28 cellular contexts compared by ENCODE assay signal in the genomic region with DNA sequence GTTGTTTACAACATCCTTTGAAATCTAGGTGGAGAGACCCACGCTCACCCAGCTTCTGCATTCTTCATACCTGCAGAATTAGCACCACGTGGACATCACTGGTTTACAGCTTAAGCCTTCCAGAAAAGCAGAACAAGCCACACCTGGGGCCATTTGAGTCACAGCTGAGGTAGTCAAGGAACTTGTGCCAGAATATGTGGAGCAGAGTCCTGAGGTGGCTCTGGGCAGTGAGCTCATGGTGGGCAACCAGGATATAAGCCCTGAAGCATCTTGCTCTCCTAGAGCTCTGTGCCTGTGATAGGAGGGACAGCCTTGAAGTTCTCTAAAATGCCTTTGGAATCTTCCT.
"Had no signal": no experiment of that assay in that cellular context is flagged by ENCODE, and none has a peak within 500 bp of the region (broad histone marks: within the 10 kb centered on the region; RNA-seq: fewer than 3 reads in every experiment).

No MANE protein-coding gene starts in this region.

- H3K27ac Mint-ChIP-seq: activated naive CD4-positive, alpha-beta T cell treated with anti-CD3 and anti-CD28 coated beads for 36 hours; activated naive CD8-positive, alpha-beta T cell treated with anti-CD3 and anti-CD28 coated beads, Interleukin-2, amount 10 ng/mL, durations not matched to agents 7 days and 5 days; activated T-helper 1 cell treated with anti-CD3 and anti-CD28 coated beads, Interleukin-12 subunit alpha, Interleukin-12 subunit beta, Interleukin-2, Interleukin-4 antibody, amounts not matched to agents 30 ng/mL and 10 ng/mL and 1 ng/mL, durations not matched to agents 14 hours and 24 hours and 36 hours; dendritic cell treated with granulocyte-macrophage colony-stimulating factor and Interleukin-4, amounts not matched to agents 40 ng/mL and 50 ng/mL, for 4 days; endodermal cell; natural killer cell treated with Interleukin-12 subunit alpha and Interleukin-12 subunit beta and Interleukin-15 and Interleukin-18, amount 100 ng/mL, for 72 hours; stimulated activated naive CD8-positive, alpha-beta T cell treated with anti-CD3 and anti-CD28 coated beads, Interleukin-15, Interleukin-2, amounts not matched to agents 100 ng/mL and 50 ng/mL, for 24 hours; type B pancreatic cell had no signal

- H3K27me3 Mint-ChIP-seq: activated naive CD8-positive, alpha-beta T cell treated with anti-CD3 and anti-CD28 coated beads, Interleukin-2, amount 10 ng/mL, durations not matched to agents 7 days and 5 days; dendritic cell treated with granulocyte-macrophage colony-stimulating factor and Interleukin-4, amounts not matched to agents 40 ng/mL and 50 ng/mL, for 4 days; natural killer cell treated with Interleukin-12 subunit alpha and Interleukin-12 subunit beta and Interleukin-15 and Interleukin-18, amount 100 ng/mL, for 72 hours; stimulated activated naive CD8-positive, alpha-beta T cell treated with anti-CD3 and anti-CD28 coated beads, Interleukin-15, Interleukin-2, amounts not matched to agents 100 ng/mL and 50 ng/mL, for 24 hours; type B pancreatic cell had no signal

- DNase-seq: activated CD4-positive, alpha-beta T cell treated with anti-CD3 and anti-CD28 coated beads for 48 hours; activated CD4-positive, alpha-beta T cell treated with anti-CD3 and anti-CD28 coated beads, Interleukin-2, amount 50 U/mL, for 48 hours; activated CD8-positive, alpha-beta memory T cell treated with anti-CD3 and anti-CD28 coated beads for 24 hours; activated effector memory CD4-positive, alpha-beta T cell treated with anti-CD3 and anti-CD28 coated beads, Interleukin-2, amount 50 U/mL, for 16 hours; activated naive CD4-positive, alpha-beta T cell treated with anti-CD3 and anti-CD28 coated beads for 36 hours; activated naive CD8-positive, alpha-beta T cell treated with anti-CD3 and anti-CD28 coated beads, Interleukin-2, amount 10 ng/mL, durations not matched to agents 7 days and 5 days; activated T-cell treated with anti-CD3 and anti-CD28 coated beads, Interleukin-2, amount 50 U/mL, for 1 hour; brain microvascular endothelial cell; central memory CD4-positive, alpha-beta T cell; endodermal cell; glutamatergic neuron; left lung; lower lobe of right lung; mucosa of descending colon; right lobe of liver; stimulated activated CD4-positive, alpha-beta T cell treated with anti-CD3 and anti-CD28 coated beads, Interleukin-12 subunit alpha, Interleukin-12 subunit beta, amount 100 ng/mL, for 4 hours; stimulated activated CD4-positive, alpha-beta T cell treated with anti-CD3 and anti-CD28 coated beads, Interleukin-4, amount 100 ng/mL, for 1 hour; uterus had no signal

- H3K36me3 ChIP-seq: gastrocnemius medialis, left lung, lower lobe of right lung, right lobe of liver, thoracic aorta, uterus had no signal

- ATAC-seq: left lung; lower lobe of right lung; mucosa of descending colon; natural killer cell treated with Interleukin-12 subunit alpha and Interleukin-12 subunit beta and Interleukin-15 and Interleukin-18, amount 100 ng/mL, for 72 hours; right lobe of liver had no signal

- H3K27me3 ChIP-seq: brain microvascular endothelial cell, gastrocnemius medialis, left lung, right lobe of liver, uterus had no signal

- H3K9me3 ChIP-seq: gastrocnemius medialis, left lung, lower lobe of right lung, mucosa of descending colon, right lobe of liver, thoracic aorta, uterus had no signal

- H3K4me1 Mint-ChIP-seq: activated naive CD8-positive, alpha-beta T cell treated with anti-CD3 and anti-CD28 coated beads, Interleukin-2, amount 10 ng/mL, durations not matched to agents 7 days and 5 days; endodermal cell had no signal

- H3K27ac ChIP-seq: brain microvascular endothelial cell, gastrocnemius medialis, left lung, lower lobe of right lung, right lobe of liver, skin epidermis, thoracic aorta, uterus, VCaP had no signal

- FAIRE-seq: astrocyte had no signal

- H3K4me1 ChIP-seq: gastrocnemius medialis, left lung, lower lobe of right lung, right lobe of liver, uterus had no signal

- H3K4me3 Mint-ChIP-seq: activated naive CD4-positive, alpha-beta T cell treated with anti-CD3 and anti-CD28 coated beads for 36 hours; activated naive CD8-positive, alpha-beta T cell treated with anti-CD3 and anti-CD28 coated beads, Interleukin-2, amount 10 ng/mL, durations not matched to agents 7 days and 5 days; activated T-helper 1 cell treated with anti-CD3 and anti-CD28 coated beads, Interleukin-12 subunit alpha, Interleukin-12 subunit beta, Interleukin-2, Interleukin-4 antibody, amounts not matched to agents 30 ng/mL and 10 ng/mL and 1 ng/mL, durations not matched to agents 14 hours and 24 hours and 36 hours; dendritic cell treated with granulocyte-macrophage colony-stimulating factor and Interleukin-4, amounts not matched to agents 40 ng/mL and 50 ng/mL, for 4 days; endodermal cell; natural killer cell treated with Interleukin-12 subunit alpha and Interleukin-12 subunit beta and Interleukin-15 and Interleukin-18, amount 100 ng/mL, for 72 hours; stimulated activated naive CD8-positive, alpha-beta T cell treated with anti-CD3 and anti-CD28 coated beads, Interleukin-15, Interleukin-2, amounts not matched to agents 100 ng/mL and 50 ng/mL, for 24 hours; type B pancreatic cell had no signal

- H3K4me3 ChIP-seq: gastrocnemius medialis, left lung, lower lobe of right lung, mucosa of descending colon, right lobe of liver, skin epidermis, thoracic aorta, uterus had no signal

- H3K9me3 Mint-ChIP-seq: activated naive CD4-positive, alpha-beta T cell treated with anti-CD3 and anti-CD28 coated beads for 36 hours; activated naive CD8-positive, alpha-beta T cell treated with anti-CD3 and anti-CD28 coated beads, Interleukin-2, amount 10 ng/mL, durations not matched to agents 7 days and 5 days; activated T-helper 1 cell treated with anti-CD3 and anti-CD28 coated beads, Interleukin-12 subunit alpha, Interleukin-12 subunit beta, Interleukin-2, Interleukin-4 antibody, amounts not matched to agents 30 ng/mL and 10 ng/mL and 1 ng/mL, durations not matched to agents 14 hours and 24 hours and 36 hours; dendritic cell treated with granulocyte-macrophage colony-stimulating factor and Interleukin-4, amounts not matched to agents 40 ng/mL and 50 ng/mL, for 4 days; stimulated activated naive CD8-positive, alpha-beta T cell treated with anti-CD3 and anti-CD28 coated beads, Interleukin-15, Interleukin-2, amounts not matched to agents 100 ng/mL and 50 ng/mL, for 24 hours; type B pancreatic cell had no signal

- H3K36me3 Mint-ChIP-seq: activated naive CD8-positive, alpha-beta T cell treated with anti-CD3 and anti-CD28 coated beads, Interleukin-2, amount 10 ng/mL, durations not matched to agents 7 days and 5 days; natural killer cell treated with Interleukin-12 subunit alpha and Interleukin-12 subunit beta and Interleukin-15 and Interleukin-18, amount 100 ng/mL, for 72 hours; type B pancreatic cell had no signal
